ENCODE assay signal across 8 cellular contexts in the genomic region with DNA sequence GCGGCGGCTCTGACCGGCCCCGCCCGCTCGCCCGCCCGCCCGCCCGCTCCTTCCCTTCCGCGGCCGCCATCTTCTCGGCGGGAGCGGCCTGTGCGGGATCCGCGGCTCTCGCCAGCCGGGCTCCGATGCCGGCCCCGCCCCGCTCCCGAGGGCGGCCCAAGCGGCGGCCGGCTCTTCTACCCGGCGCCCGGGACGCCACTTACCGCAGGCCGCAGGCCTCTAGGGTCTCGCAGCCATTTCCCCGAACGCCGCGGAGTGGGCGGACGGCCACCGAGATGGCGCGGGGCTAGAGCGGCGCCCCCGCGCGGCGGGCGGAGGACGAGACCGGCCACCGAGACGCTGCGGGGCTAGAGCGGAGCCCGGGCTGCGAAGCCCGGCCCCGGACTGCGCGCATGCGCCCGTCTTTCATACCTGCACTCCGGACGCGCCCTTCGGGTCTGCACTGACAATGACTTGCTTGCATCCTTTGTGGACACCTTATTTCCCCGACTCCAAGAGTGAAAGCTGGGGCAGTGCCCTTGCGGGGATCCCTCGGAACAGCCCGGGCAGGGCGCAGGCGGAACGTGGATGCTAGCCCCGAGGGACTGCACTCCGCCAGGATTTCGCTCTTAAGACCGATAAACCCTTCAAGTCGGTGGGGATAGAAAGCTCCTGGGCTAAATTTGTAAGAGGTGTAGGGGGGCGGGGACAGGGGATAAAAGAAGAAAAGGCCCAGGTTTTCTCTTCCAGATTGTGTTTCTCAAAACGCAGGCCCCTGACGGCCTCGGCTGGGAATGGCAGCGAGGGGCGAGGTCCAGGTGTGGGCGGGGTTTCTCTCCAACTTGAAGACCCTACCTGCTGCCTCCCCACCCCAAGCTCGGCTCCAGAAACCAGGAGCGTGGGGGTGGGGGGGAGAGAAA. TPM values are rescaled to one million over a fixed set of nuclear protein-coding genes. Genes with fewer than 3 reads are reported as not detected.
DNase-seq lines count a peak whose midpoint lies in the region; ATAC-seq and TF ChIP-seq lines count a peak whose summit lies in the region.

TSS of gene DIDO1 (minus strand) at position 277 of the 899 bp plus-strand sequence.

- peaks cover 46% of the 10 kb centered on the region for H3K4me1 ChIP-seq in HUES48 (ENCODE audit: control insufficient read depth, insufficient read depth, low read length)
- peaks cover 70% of the 10 kb centered on the region for H3K4me1 ChIP-seq in OCI-LY1 (ENCODE audit: insufficient read depth, low read length, severe bottlenecking)

- DNase-seq in Caki2 (ENCODE audit: low read depth) (peak; percentile 87), epithelial cell of esophagus (ENCODE audit: low read depth) (peak; percentile 92), mucosa of gallbladder (ENCODE audit: low spot score) (peak; percentile 89)
- DNase-seq in activated CD8-positive, alpha-beta memory T cell treated with anti-CD3 and anti-CD28 coated beads, Interleukin-2, amount 50 U/mL, for 48 hours = peak; percentile 95
- peak; percentile 70 to 78 for DNase-seq in stimulated activated CD8-positive, alpha-beta memory T cell treated with anti-CD3 and anti-CD28 coated beads, Interleukin-4, amount 100 ng/mL, for 4 hours (ENCODE audit: low read depth in 2 of 2, low spot score in 1 of 2)

- H3K9me3 ChIP-seq in HUES48 (ENCODE audit: control insufficient read depth, insufficient read depth, low read length) (no peaks in the 10 kb centered on the region), OCI-LY1 (ENCODE audit: low read length) (no peaks in the 10 kb centered on the region)

- H3K9ac ChIP-seq in HUES48 (ENCODE audit: low read depth, low read length) (peak within 1 kb of the TSS; percentile 89), OCI-LY1 (ENCODE audit: low read length) (peak within 1 kb of the TSS; percentile 98)

- H4K20me1 ChIP-seq in OCI-LY1 (ENCODE audit: insufficient read depth, low read length) = no peaks in the 10 kb centered on the region

- H3K27ac ChIP-seq in HUES48 (ENCODE audit: low read depth, low read length) (peak within 1 kb of the TSS; percentile 97), OCI-LY1 (ENCODE audit: low read depth, low read length, poor library complexity, severe bottlenecking) (peak within 1 kb of the TSS; percentile 55)

- H3K4me3 ChIP-seq in HUES48 (ENCODE audit: low read depth, low read length) (peak within 1 kb of the TSS; percentile 93), OCI-LY1 (ENCODE audit: low read depth, low read length, poor library complexity, severe bottlenecking) (peak within 1 kb of the TSS; percentile 97), epithelial cell of esophagus (ENCODE audit: low read length) (peak within 1 kb of the TSS; percentile 93)

- H3K36me3 ChIP-seq in HUES48 (ENCODE audit: control insufficient read depth, insufficient read depth, low read length) (no peaks in the 10 kb centered on the region), OCI-LY1 (ENCODE audit: insufficient read depth, low read length) (peaks cover 8% of the 10 kb centered on the region)

- peak; percentile 44 for TF ChIP-seq CTCF in OCI-LY1 (IDR thresholded peaks at IDR 0.05; ENCODE audit: low read length)
- TF ChIP-seq CTCF in epithelial cell of esophagus (IDR thresholded peaks at IDR 0.05; ENCODE audit: insufficient read depth, low read depth, low read length, missing control alignments) = peak; percentile 13

- no peak within 1 kb of the TSS for H2AFZ ChIP-seq in OCI-LY1 (ENCODE audit: low read length)

- no peaks in the 10 kb centered on the region for H3K9me2 ChIP-seq in OCI-LY1 (ENCODE audit: low read depth, low read length)

- H3K79me2 ChIP-seq in OCI-LY1 (ENCODE audit: insufficient read depth, low read length) = peaks cover 57% of the 10 kb centered on the region

- no peaks in the 10 kb centered on the region for H3F3A ChIP-seq in OCI-LY1 (ENCODE audit: insufficient read depth, low read length)

- in situ Hi-C loops in Caki2 (cut with HindIII; ENCODE audit: low pct_unique_long_range_greater_than_20kb, low sequenced_read_pairs) = no loop called here

- ATAC-seq in GM21381 (IDR thresholded peaks at IDR 0.05; ENCODE audit: unreplicated experiment) = peak; percentile 64

- no peaks in the 10 kb centered on the region for H3K27me3 ChIP-seq in HUES48 (ENCODE audit: control insufficient read depth, insufficient read depth, low read length)
- no peaks in the 10 kb centered on the region for H3K27me3 ChIP-seq in OCI-LY1 (ENCODE audit: insufficient read depth, low read length)

- peak within 1 kb of the TSS; percentile 97 for H3K4me2 ChIP-seq in OCI-LY1 (ENCODE audit: low read length)

RNA-seq across cellular contexts. Expression of gene DIDO1, which starts in this region (rescaled TPM):
- total RNA-seq in Caki2 (2014; rRNA removed; shearing (Covaris generic); ENCODE audit: low replicate concordance) = 14.5 and 18.2 TPM in 2 replicates
- total RNA-seq in mucosa of gallbladder = 61.1 TPM

Comparison
In these comparisons a context has a peak if more than half of its experiments do, and no peak if none do; other contexts are left out.
1. Peak in every context shown above with its lines: DNase-seq, ATAC-seq, H3K4me3 ChIP-seq and H3K27ac ChIP-seq.